ENCODE assay signal across 8 cellular contexts in the genomic region with DNA sequence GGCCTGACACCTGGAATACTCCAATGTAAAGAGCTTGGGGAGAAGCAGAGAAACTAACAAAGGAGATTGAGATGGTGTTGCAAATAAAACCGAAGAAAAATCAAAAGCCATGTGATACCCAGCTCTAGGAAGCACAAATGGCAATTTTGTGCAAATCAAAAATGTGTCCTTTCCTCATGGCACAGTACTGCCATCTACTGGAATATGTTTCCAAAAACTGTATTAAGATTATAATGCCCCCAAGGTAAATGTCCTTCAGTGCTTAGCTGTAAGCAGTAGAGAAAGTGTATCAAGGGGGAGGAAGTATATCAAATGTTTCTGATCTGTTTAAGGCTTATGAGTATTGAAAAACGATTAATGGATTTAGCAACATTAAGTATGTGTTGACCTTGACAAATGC.
DNase-seq lines count a peak whose midpoint lies in the region; ATAC-seq, FAIRE-seq and TF ChIP-seq lines count a peak whose summit lies in the region.
"Not testable (repeated sequence)": the region's sequence is repeated elsewhere in the genome, so short reads cannot be mapped to it uniquely, and the experiment has no call there.

No MANE protein-coding gene starts in this region.

- intact Hi-C loops in right lobe of liver (cut with DNase I) = not testable (repeated sequence)

- WGBS in A549 (ENCODE audit: missing lambda C conversion rate) = 10% methylated on average over 2 of the region's 2 CpGs
- WGBS in endodermal cell (ENCODE audit: insufficient coverage in 1 of 2, insufficient read length in 1 of 2), 2 experiments = 29 to 30% methylated on average over 2 of the region's 2 CpGs
- 18% methylated on average over 2 of the region's 2 CpGs for WGBS in right lobe of liver (ENCODE audit: insufficient coverage, low coverage, low lambda C conversion rate, missing lambda C conversion rate)

- not testable (repeated sequence) for H3K4me3 ChIP-seq in A549; endodermal cell (ENCODE audit: low read length); right lobe of liver

- not testable (repeated sequence) for H3K36me3 Mint-ChIP-seq in endodermal cell (ENCODE audit: low read depth)

- TF ChIP-seq RAD21 in A549 (conservative IDR thresholded peaks at IDR 0.05 in 1 of 2, IDR thresholded peaks at IDR 0.05 in 1 of 2) = 0 out of 5 replicates have a peak, but pooled peaks of 1 of the 2 experiments have one; percentile 17

- peak; percentile 28 for FAIRE-seq in A549 (lab: Jason Lieb, UNC)

- not testable (repeated sequence) for TF ChIP-seq POLR2A in A549 (IDR thresholded peaks at IDR 0.05; ENCODE audit: low read length); GM18505 (IDR thresholded peaks at IDR 0.05; ENCODE audit: borderline replicate concordance, extremely low read depth, insufficient read depth, insufficient read length); right lobe of liver (IDR thresholded peaks at IDR 0.05)

- peak in 1 of 2 experiments; percentile 2 for DNase-seq in A549 (ENCODE audit: low read depth in 1 of 2, low spot score in 1 of 2)
- DNase-seq in HEK293T (ENCODE audit: extremely low spot score) = peak; percentile 5
- peak; percentile 15 for DNase-seq in HT-29 (ENCODE audit: low spot score)
- DNase-seq in NCI-H345 (lab: John Stamatoyannopoulos, UW) = peak; percentile 1
- not testable (repeated sequence) for DNase-seq in endodermal cell, right lobe of liver

- TF ChIP-seq CTCF in A549 (IDR thresholded peaks at IDR 0.05) = peak; percentile 24; the same call in 1 of the 3 replicates
- peak; percentile 70 for TF ChIP-seq CTCF in endodermal cell (conservative IDR thresholded peaks at IDR 0.05)
- peak; percentile 28 to 57 (median 52) for TF ChIP-seq CTCF in right lobe of liver (IDR thresholded peaks at IDR 0.05)

- H3K9ac ChIP-seq in endodermal cell (ENCODE audit: extremely low read depth, low read length, poor library complexity, severe bottlenecking) = not testable (repeated sequence)

- ATAC-seq in A549 = not testable (repeated sequence)
- ATAC-seq in GM18505 (IDR thresholded peaks at IDR 0.05; ENCODE audit: unreplicated experiment) (peak; percentile 74), SK-N-SH treated with all-trans-retinoic acid at 6 μM for 48 hours (peak; percentile 77), right lobe of liver (peak; percentile 76 to 87 (median 83))

- H3K4me1 Mint-ChIP-seq in endodermal cell = not testable (repeated sequence)

- not testable (repeated sequence) for H3K4me2 ChIP-seq in A549

- H3K9me3 ChIP-seq in A549; endodermal cell (ENCODE audit: control insufficient read depth, low read length); right lobe of liver: not testable (repeated sequence)

- TF ChIP-seq EP300 in A549 (IDR thresholded peaks at IDR 0.05) = not testable (repeated sequence)

- POLR2A ChIA-PET in A549 (lab: Yijun Ruan, JAX); HEK293T (lab: Yijun Ruan, JAX): not testable (repeated sequence)

- H3K4me1 ChIP-seq in A549; endodermal cell (ENCODE audit: control insufficient read depth, insufficient read depth, low read length); right lobe of liver: not testable (repeated sequence)

- CTCF ChIA-PET in A549 (lab: Yijun Ruan, JAX); HEK293T (lab: Yijun Ruan, JAX): not testable (repeated sequence)

- not testable (repeated sequence) for H3K27ac ChIP-seq in A549; endodermal cell (ENCODE audit: low read depth, low read length); right lobe of liver

- H3K27ac Mint-ChIP-seq in endodermal cell = not testable (repeated sequence)

- H3K9me3 Mint-ChIP-seq in endodermal cell = not testable (repeated sequence)

- H3K27me3 Mint-ChIP-seq in endodermal cell (ENCODE audit: insufficient read depth) = not testable (repeated sequence)

- H3K36me3 ChIP-seq in endodermal cell (ENCODE audit: control insufficient read depth, insufficient read depth, low read length); right lobe of liver: not testable (repeated sequence)

- H3K4me3 Mint-ChIP-seq in endodermal cell = not testable (repeated sequence)

- not testable (repeated sequence) for H3K27me3 ChIP-seq in endodermal cell (ENCODE audit: control insufficient read depth, insufficient read depth, low read length, poor library complexity, severe bottlenecking); right lobe of liver
